ENCODE assay signal across 9 cellular contexts in genomic region chrX:49071877-49072711, GRCh38. TPM values are rescaled to one million over a fixed set of nuclear protein-coding genes. Genes with fewer than 3 reads are reported as not detected.
DNase-seq lines count a peak whose midpoint lies in the region; ATAC-seq, FAIRE-seq and TF ChIP-seq lines count a peak whose summit lies in the region.
"Had no signal": no experiment of that assay in that cellular context is flagged by ENCODE, and none has a peak within 500 bp of the region (broad histone marks: within the 10 kb centered on the region; RNA-seq: fewer than 3 reads in every experiment).

No MANE protein-coding gene starts in this region.

- no peaks in the 10 kb centered on the region for H3K27me3 Mint-ChIP-seq in activated CD8-positive, alpha-beta memory T cell treated with anti-CD3 and anti-CD28 coated beads, Interleukin-2, amount 10 ng/mL, durations not matched to agents 7 days and 5 days

- peaks cover 0 to 40% of the 10 kb centered on the region in 2 experiments; a peak in 3 of 5 replicates for H3K4me1 ChIP-seq in K562 (replicated peaks in 1 of 2; ENCODE audit: control insufficient read depth in 2 of 2, insufficient read depth in 2 of 2, low read length in 2 of 2)
- H3K4me1 ChIP-seq in spleen: peaks cover 0 to 23% (median 16%) of the 10 kb centered on the region in 6 donors

- H3K79me2 ChIP-seq in K562 (ENCODE audit: control insufficient read depth, insufficient read depth, low read length): no peaks in the 10 kb centered on the region

- in situ Hi-C loops in K562 (cut with MboI): no loop called here

- TF ChIP-seq CTCF in K562 (IDR thresholded peaks at IDR 0.05 in 2 of 3, conservative IDR thresholded peaks at IDR 0.05 in 1 of 3; ENCODE audit: insufficient read depth in 2 of 3, low read depth in 1 of 3, low read length in 3 of 3) (no peak), retinal pigment epithelial cell (conservative IDR thresholded peaks at IDR 0.05; ENCODE audit: low read depth, low read length) (no peak), spleen (IDR thresholded peaks at IDR 0.05 in 8 of 11, conservative IDR thresholded peaks at IDR 0.05 in 3 of 11) (no peak)

- H3K9ac ChIP-seq in K562 (ENCODE audit: insufficient read depth in 1 of 2, low read depth in 2 of 2, low read length in 2 of 2): peak overlapping the region in 1 of 2 experiments; percentile 26; a peak in 1 of 4 replicates

- H3K9me3 Mint-ChIP-seq in activated CD8-positive, alpha-beta memory T cell treated with anti-CD3 and anti-CD28 coated beads, Interleukin-2, amount 10 ng/mL, durations not matched to agents 7 days and 5 days (ENCODE audit: low read depth): no peaks in the 10 kb centered on the region

- H3K9me3 ChIP-seq in K562 (replicated peaks; ENCODE audit: control insufficient read depth, insufficient read depth, low read depth, low read length): no peaks in the 10 kb centered on the region
- no peaks in the 10 kb centered on the region for H3K9me3 ChIP-seq in spleen

- no peak overlapping the region for H3K27ac Mint-ChIP-seq in activated CD8-positive, alpha-beta memory T cell treated with anti-CD3 and anti-CD28 coated beads, Interleukin-2, amount 10 ng/mL, durations not matched to agents 7 days and 5 days

- intact Hi-C loops in K562 (cut with micrococcal nuclease): no loop called here
- intact Hi-C loops in spleen (cut with DNase I; ENCODE audit: low total_unique reads): no loop called here

- H3K4me2 ChIP-seq in K562 (ENCODE audit: insufficient read depth, low read length): no peak overlapping the region

- WGBS in K562 (ENCODE audit: insufficient coverage, low coverage, missing lambda C conversion rate): 65% methylated on average over 20 of the region's 63 CpGs
- 62 to 83% (median 69%) methylated on average over 27 to 63 of the region's 63 CpGs for WGBS in spleen, 5 donors

- H4K20me1 ChIP-seq in K562 (replicated peaks; ENCODE audit: control insufficient read depth, insufficient read depth, low read length): no peaks in the 10 kb centered on the region

- H3K27ac ChIP-seq in K562 (ENCODE audit: extremely low read depth, low read depth, low read length): no peak overlapping the region
- peak overlapping the region in 3 of 8 donors; percentile 18 to 46 (median 34) for H3K27ac ChIP-seq in spleen

- DNase-seq in ELR (ENCODE audit: low read depth) (peak; percentile 19), K562 (ENCODE audit: extremely low read depth in 1 of 4, low spot score in 3 of 4) (peak in 1 of 4 experiments; percentile 31), retinal pigment epithelial cell (ENCODE audit: low read depth) (peak; percentile 46), NCI-H510A treated with DMSO at 0.1 percent for 48 hours (lab: John Stamatoyannopoulos, UW) (no peak), spleen (no peak)
- DNase-seq in activated CD8-positive, alpha-beta memory T cell treated with anti-CD3 and anti-CD28 coated beads, Interleukin-2, amount 10 ng/mL, durations not matched to agents 7 days and 5 days: no peak
- DNase-seq: stimulated activated naive CD4-positive, alpha-beta T cell had no signal

- H3K4me3 Mint-ChIP-seq in activated CD8-positive, alpha-beta memory T cell treated with anti-CD3 and anti-CD28 coated beads, Interleukin-2, amount 10 ng/mL, durations not matched to agents 7 days and 5 days: no peak overlapping the region

- peak; percentile 11 for ATAC-seq in K562
- no peak for ATAC-seq in HG03025 (IDR thresholded peaks at IDR 0.05; ENCODE audit: low FRiP score, unreplicated experiment)
- no peak for ATAC-seq in activated CD8-positive, alpha-beta memory T cell treated with anti-CD3 and anti-CD28 coated beads, Interleukin-2, amount 10 ng/mL, durations not matched to agents 7 days and 5 days

- no peak for TF ChIP-seq EP300 in K562 (IDR thresholded peaks at IDR 0.05; ENCODE audit: low read length)

- no peak overlapping the region for H2AFZ ChIP-seq in K562 (ENCODE audit: low read depth, low read length)

- CTCF ChIA-PET in K562 (lab: Yijun Ruan, JAX; ENCODE audit: low intra/inter-chr PET ratio): no interaction called here
- CTCF ChIA-PET in activated CD8-positive, alpha-beta memory T cell treated with anti-CD3 and anti-CD28 coated beads, Interleukin-2, amount 10 ng/mL, durations not matched to agents 7 days and 5 days (lab: Charles Lee): no interaction called here

- H3K36me3 ChIP-seq in K562 (ENCODE audit: control insufficient read depth, insufficient read depth, low read length) (peaks cover 21% of the 10 kb centered on the region; the same call in 2 of the 3 replicates), spleen (peaks cover 0 to 35% (median 0%) of the 10 kb centered on the region in 6 donors)

- TF ChIP-seq RAD21 in K562 (CRISPR knock-in tag; conservative IDR thresholded peaks at IDR 0.05 in 1 of 2, IDR thresholded peaks at IDR 0.05 in 1 of 2): no peak

- peaks cover 13% of the 10 kb centered on the region for H3K36me3 Mint-ChIP-seq in activated CD8-positive, alpha-beta memory T cell treated with anti-CD3 and anti-CD28 coated beads, Interleukin-2, amount 10 ng/mL, durations not matched to agents 7 days and 5 days

- no peaks in the 10 kb centered on the region for H3K27me3 ChIP-seq in K562 (ENCODE audit: control insufficient read depth in 2 of 2, insufficient read depth in 2 of 2, low read length in 2 of 2)
- no peaks in the 10 kb centered on the region for H3K27me3 ChIP-seq in spleen (replicated peaks in 1 of 7)

- H3K4me1 Mint-ChIP-seq in activated CD8-positive, alpha-beta memory T cell treated with anti-CD3 and anti-CD28 coated beads, Interleukin-2, amount 10 ng/mL, durations not matched to agents 7 days and 5 days: peaks cover 10% of the 10 kb centered on the region

- no TSS peak for BruUV-seq in K562 (replicated peaks; lab: Mats Ljungman, UMichigan)

- TF ChIP-seq POLR2A in K562 (conservative IDR thresholded peaks at IDR 0.05) (no peak), spleen (IDR thresholded peaks at IDR 0.05) (no peak)

- FAIRE-seq in K562 (lab: Jason Lieb, UNC): no peak

- no peak overlapping the region for H3K4me3 ChIP-seq in K562
- H3K4me3 ChIP-seq in iPS-11a (ENCODE audit: low read depth, low read length): peak overlapping the region; percentile 6
- H3K4me3 ChIP-seq in retinal pigment epithelial cell (ENCODE audit: low read length): peak overlapping the region; percentile 71
- H3K4me3 ChIP-seq in spleen: peak overlapping the region in 4 of 8 donors; percentile 11 to 69 (median 32)

- POLR2A ChIA-PET in K562 (lab: Yijun Ruan, JAX): no interaction called here

- no peaks in the 10 kb centered on the region for H3K9me1 ChIP-seq in K562 (ENCODE audit: control insufficient read depth, insufficient read depth, low read length)

RNA-seq across cellular contexts. Expression of gene PRAF2, which starts 1.7 kb away (rescaled TPM):
- total RNA-seq in K562 (2011; cell fraction: chromatin; rRNA removed; ENCODE audit: low replicate concordance): 7.1 and 19.3 TPM in 2 replicates
- total RNA-seq in K562 (2011; cell fraction: nucleolus; rRNA removed): 10.7 and 13.4 TPM in 2 replicates
- 11.1 and 15.0 TPM in 2 replicates for total RNA-seq in K562 (2011; cell fraction: nucleoplasm; rRNA removed)
- total RNA-seq in K562 (2014; rRNA removed): 2.0 and 2.4 TPM in 2 replicates
- total RNA-seq in K562 (2014; rRNA removed; fragmentation: Illumina TruSeq; extraction: Trizol): 0.55 and 0.64 TPM in 2 replicates
- total RNA-seq in K562 (2015; rRNA removed; fragmentation: Illumina TruSeq; extraction: Trizol): 0.75 and 1.2 TPM in 2 replicates
- total RNA-seq in K562 (2021): 2.8 and 3.8 TPM in 2 replicates
- 2.5 and 5.3 TPM in 2 replicates for polyA plus RNA-seq in K562 (2011; rRNA removed)
- 2.9 and 4.7 TPM in 2 replicates for polyA plus RNA-seq in K562 (2011; cell fraction: cytosol; rRNA removed)
- polyA plus RNA-seq in K562 (2011; cell fraction: nucleus; rRNA removed): 23.9 and 40.4 TPM in 2 replicates
- 2.3 and 14.7 TPM in 2 replicates for polyA plus RNA-seq in K562 (2012)
- 3.6 and 3.7 TPM in 2 replicates for polyA plus RNA-seq in K562 (2014; fragmentation: Illumina TruSeq; extraction: Trizol)
- under 1 TPM; 0.24 to 0.29 TPM for polyA plus RNA-seq in K562 (2014; fragmentation: Nextera tagmentation; extraction: Ambion mirVana)
- 3.8 and 5.7 TPM in 2 replicates for polyA plus RNA-seq in K562 (2014; rRNA removed)
- polyA minus RNA-seq in K562 (2011; rRNA and poly(A)+ RNA removed): 0.63 and 0.72 TPM in 2 replicates
- 0.67 and 1.4 TPM in 2 replicates for polyA minus RNA-seq in K562 (2011; cell fraction: cytosol; rRNA and poly(A)+ RNA removed)
- polyA minus RNA-seq in K562 (2011; cell fraction: nucleus; rRNA and poly(A)+ RNA removed): 3.9 and 4.9 TPM in 2 replicates
- total RNA-seq in activated CD8-positive, alpha-beta memory T cell treated with anti-CD3 and anti-CD28 coated beads, Interleukin-2, amount 10 ng/mL, durations not matched to agents 7 days and 5 days: 10 to 100 TPM; 21.4 to 21.6 TPM
- 10 to 100 TPM; 15.4 to 23.7 (median 18.9) TPM for total RNA-seq in spleen
- 10 to 100 TPM; 15.9 to 17.9 (median 16.0) TPM for polyA plus RNA-seq in spleen

RNA-seq across cellular contexts. Expression of gene WDR45, which starts 7.6 kb away (rescaled TPM):
- 248 and 538 TPM in 2 replicates for total RNA-seq in K562 (2011; cell fraction: chromatin; rRNA removed; ENCODE audit: low replicate concordance)
- 297 and 325 TPM in 2 replicates for total RNA-seq in K562 (2011; cell fraction: nucleolus; rRNA removed)
- total RNA-seq in K562 (2011; cell fraction: nucleoplasm; rRNA removed): 309 and 310 TPM in 2 replicates
- total RNA-seq in K562 (2014; rRNA removed) (52.5 and 59.7 TPM in 2 replicates), K562 (2014; rRNA removed; fragmentation: Illumina TruSeq; extraction: Trizol) (28.6 and 40.4 TPM in 2 replicates), K562 (2015; rRNA removed; fragmentation: Illumina TruSeq; extraction: Trizol) (27.5 and 29.0 TPM in 2 replicates), K562 (2021) (78.7 and 79.9 TPM in 2 replicates), spleen (100 to 1,000 TPM in 1 of 7 donors, 10 to 100 TPM in 6; 59.3 to 123 (median 64.7) TPM)
- polyA plus RNA-seq in K562 (2011; rRNA removed) (122 and 125 TPM in 2 replicates), K562 (2014; fragmentation: Illumina TruSeq; extraction: Trizol) (81.8 and 90.8 TPM in 2 replicates), K562 (2014; fragmentation: Nextera tagmentation; extraction: Ambion mirVana) (10 to 100 TPM; 19.4 to 31.0 TPM), K562 (2014; rRNA removed) (106 and 136 TPM in 2 replicates), spleen (100 to 1,000 TPM in 1 of 3 donors, 10 to 100 TPM in 2; 49.3 to 122 (median 95.4) TPM)
- 110 and 158 TPM in 2 replicates for polyA plus RNA-seq in K562 (2011; cell fraction: cytosol; rRNA removed)
- 536 and 714 TPM in 2 replicates for polyA plus RNA-seq in K562 (2011; cell fraction: nucleus; rRNA removed)
- polyA plus RNA-seq in K562 (2012): 72.7 and 146 TPM in 2 replicates
- polyA minus RNA-seq in K562 (2011; rRNA and poly(A)+ RNA removed): 50.8 and 83.2 TPM in 2 replicates
- polyA minus RNA-seq in K562 (2011; cell fraction: cytosol; rRNA and poly(A)+ RNA removed): 30.2 and 31.0 TPM in 2 replicates
- polyA minus RNA-seq in K562 (2011; cell fraction: nucleus; rRNA and poly(A)+ RNA removed): 90.1 and 104 TPM in 2 replicates
- total RNA-seq in activated CD8-positive, alpha-beta memory T cell treated with anti-CD3 and anti-CD28 coated beads, Interleukin-2, amount 10 ng/mL, durations not matched to agents 7 days and 5 days: 10 to 100 TPM; 34.8 to 50.5 TPM

RNA-seq across cellular contexts. Expression of gene CCDC120, which starts 13.3 kb away (rescaled TPM):
- 4.7 and 8.2 TPM in 2 replicates for total RNA-seq in K562 (2011; cell fraction: chromatin; rRNA removed; ENCODE audit: low replicate concordance)
- 2.5 and 2.9 TPM in 2 replicates for total RNA-seq in K562 (2011; cell fraction: nucleolus; rRNA removed)
- 4.4 and 7.8 TPM in 2 replicates for total RNA-seq in K562 (2011; cell fraction: nucleoplasm; rRNA removed)
- total RNA-seq in K562 (2014; rRNA removed): 0.77 and 1.1 TPM in 2 replicates
- total RNA-seq in K562 (2014; rRNA removed; fragmentation: Illumina TruSeq; extraction: Trizol): 0.22 and 0.29 TPM in 2 replicates
- 0.40 and 0.57 TPM in 2 replicates for total RNA-seq in K562 (2015; rRNA removed; fragmentation: Illumina TruSeq; extraction: Trizol)
- 3.1 and 3.6 TPM in 2 replicates for total RNA-seq in K562 (2021)
- 0.54 and 1.3 TPM in 2 replicates for polyA plus RNA-seq in K562 (2011; rRNA removed)
- polyA plus RNA-seq in K562 (2011; cell fraction: cytosol; rRNA removed): 0.74 and 0.97 TPM in 2 replicates
- 3.4 and 4.4 TPM in 2 replicates for polyA plus RNA-seq in K562 (2011; cell fraction: nucleus; rRNA removed)
- polyA plus RNA-seq in K562 (2012): 1.9 and 3.0 TPM in 2 replicates
- 1.9 and 2.0 TPM in 2 replicates for polyA plus RNA-seq in K562 (2014; fragmentation: Illumina TruSeq; extraction: Trizol)
- under 1 TPM; 0.13 to 0.14 TPM for polyA plus RNA-seq in K562 (2014; fragmentation: Nextera tagmentation; extraction: Ambion mirVana)
- 1.3 and 2.2 TPM in 2 replicates for polyA plus RNA-seq in K562 (2014; rRNA removed)
- polyA minus RNA-seq in K562 (2011; rRNA and poly(A)+ RNA removed): 0.32 and 0.51 TPM in 2 replicates
- polyA minus RNA-seq in K562 (2011; cell fraction: cytosol; rRNA and poly(A)+ RNA removed): 0.48 and 0.64 TPM in 2 replicates
- 0.67 and 0.78 TPM in 2 replicates for polyA minus RNA-seq in K562 (2011; cell fraction: nucleus; rRNA and poly(A)+ RNA removed)
- 1 to 10 TPM; 6.9 to 7.9 TPM for total RNA-seq in activated CD8-positive, alpha-beta memory T cell treated with anti-CD3 and anti-CD28 coated beads, Interleukin-2, amount 10 ng/mL, durations not matched to agents 7 days and 5 days
- total RNA-seq in spleen: 1 to 10 TPM; 4.8 to 8.6 (median 7.1) TPM
- polyA plus RNA-seq in spleen: 1 to 10 TPM; 1.1 to 2.5 (median 1.4) TPM

RNA-seq across cellular contexts. Expression of gene TFE3, which starts 28.9 kb away (rescaled TPM):
- 40.6 and 53.3 TPM in 2 replicates for total RNA-seq in K562 (2011; cell fraction: chromatin; rRNA removed; ENCODE audit: low replicate concordance)
- total RNA-seq in K562 (2011; cell fraction: nucleolus; rRNA removed): 26.7 and 35.2 TPM in 2 replicates
- total RNA-seq in K562 (2011; cell fraction: nucleoplasm; rRNA removed): 33.7 and 52.6 TPM in 2 replicates
- total RNA-seq in K562 (2014; rRNA removed) (15.9 and 20.8 TPM in 2 replicates), K562 (2014; rRNA removed; fragmentation: Illumina TruSeq; extraction: Trizol) (8.4 and 9.5 TPM in 2 replicates), K562 (2015; rRNA removed; fragmentation: Illumina TruSeq; extraction: Trizol) (11.8 and 11.9 TPM in 2 replicates), K562 (2021) (16.9 and 20.3 TPM in 2 replicates), spleen (10 to 100 TPM; 47.1 to 79.1 (median 64.9) TPM)
- polyA plus RNA-seq in K562 (2011; rRNA removed) (10.5 and 11.2 TPM in 2 replicates), K562 (2014; fragmentation: Illumina TruSeq; extraction: Trizol) (18.7 and 20.6 TPM in 2 replicates), K562 (2014; fragmentation: Nextera tagmentation; extraction: Ambion mirVana) (1 to 10 TPM; 1.9 to 3.8 TPM), K562 (2014; rRNA removed) (14.8 and 15.1 TPM in 2 replicates), spleen (10 to 100 TPM; 16.0 to 35.8 (median 18.7) TPM)
- polyA plus RNA-seq in K562 (2011; cell fraction: cytosol; rRNA removed): 13.1 and 28.0 TPM in 2 replicates
- polyA plus RNA-seq in K562 (2011; cell fraction: nucleus; rRNA removed): 11.2 and 20.3 TPM in 2 replicates
- polyA plus RNA-seq in K562 (2012): 18.1 and 29.3 TPM in 2 replicates
- polyA minus RNA-seq in K562 (2011; rRNA and poly(A)+ RNA removed): 15.7 and 26.0 TPM in 2 replicates
- 22.6 and 27.9 TPM in 2 replicates for polyA minus RNA-seq in K562 (2011; cell fraction: cytosol; rRNA and poly(A)+ RNA removed)
- 12.1 and 15.5 TPM in 2 replicates for polyA minus RNA-seq in K562 (2011; cell fraction: nucleus; rRNA and poly(A)+ RNA removed)
- total RNA-seq in activated CD8-positive, alpha-beta memory T cell treated with anti-CD3 and anti-CD28 coated beads, Interleukin-2, amount 10 ng/mL, durations not matched to agents 7 days and 5 days: 10 to 100 TPM; 29.4 to 34.1 TPM

RNA-seq across cellular contexts. Expression of gene GPKOW, which starts 51.4 kb away (rescaled TPM):
- total RNA-seq in K562 (2011; cell fraction: chromatin; rRNA removed; ENCODE audit: low replicate concordance): 13.7 and 27.7 TPM in 2 replicates
- total RNA-seq in K562 (2011; cell fraction: nucleolus; rRNA removed): 19.3 and 21.2 TPM in 2 replicates
- 16.6 and 19.1 TPM in 2 replicates for total RNA-seq in K562 (2011; cell fraction: nucleoplasm; rRNA removed)
- 44.8 and 49.6 TPM in 2 replicates for total RNA-seq in K562 (2014; rRNA removed)
- 15.0 and 16.6 TPM in 2 replicates for total RNA-seq in K562 (2014; rRNA removed; fragmentation: Illumina TruSeq; extraction: Trizol)
- total RNA-seq in K562 (2015; rRNA removed; fragmentation: Illumina TruSeq; extraction: Trizol): 23.6 and 23.8 TPM in 2 replicates
- 29.7 and 30.0 TPM in 2 replicates for total RNA-seq in K562 (2021)
- 30.1 and 34.3 TPM in 2 replicates for polyA plus RNA-seq in K562 (2011; rRNA removed)
- polyA plus RNA-seq in K562 (2011; cell fraction: cytosol; rRNA removed): 27.5 and 32.8 TPM in 2 replicates
- 20.6 and 21.4 TPM in 2 replicates for polyA plus RNA-seq in K562 (2011; cell fraction: nucleus; rRNA removed)
- 25.4 and 35.2 TPM in 2 replicates for polyA plus RNA-seq in K562 (2012)
- 31.3 and 31.4 TPM in 2 replicates for polyA plus RNA-seq in K562 (2014; fragmentation: Illumina TruSeq; extraction: Trizol)
- polyA plus RNA-seq in K562 (2014; fragmentation: Nextera tagmentation; extraction: Ambion mirVana): 1 to 10 TPM; 3.7 to 4.5 TPM
- 30.4 and 37.4 TPM in 2 replicates for polyA plus RNA-seq in K562 (2014; rRNA removed)
- 21.1 and 27.6 TPM in 2 replicates for polyA minus RNA-seq in K562 (2011; rRNA and poly(A)+ RNA removed)
- polyA minus RNA-seq in K562 (2011; cell fraction: cytosol; rRNA and poly(A)+ RNA removed): 15.4 and 17.1 TPM in 2 replicates
- 4.6 and 8.4 TPM in 2 replicates for polyA minus RNA-seq in K562 (2011; cell fraction: nucleus; rRNA and poly(A)+ RNA removed)
- 10 to 100 TPM; 25.7 to 29.6 TPM for total RNA-seq in activated CD8-positive, alpha-beta memory T cell treated with anti-CD3 and anti-CD28 coated beads, Interleukin-2, amount 10 ng/mL, durations not matched to agents 7 days and 5 days
- total RNA-seq in spleen: 10 to 100 TPM; 17.6 to 23.9 (median 19.2) TPM
- polyA plus RNA-seq in spleen: 10 to 100 TPM in 2 of 3 donors, 1 to 10 TPM in 1; 8.7 to 15.3 (median 11.6) TPM

Comparison
In these comparisons a context has a peak if more than half of its experiments do, and no peak if none do; other contexts are left out.
1. DNase-seq: peak in ELR (single experiment) and retinal pigment epithelial cell (single experiment); none in activated CD8-positive, alpha-beta memory T cell treated with anti-CD3 and anti-CD28 coated beads, Interleukin-2, amount 10 ng/mL, durations not matched to agents 7 days and 5 days (single experiment), NCI-H510A treated with DMSO at 0.1 percent for 48 hours (single experiment) and spleen (single experiment).